In genomic region chr1:843946-844345, GRCh38 we compare ENCODE assay signal across 8 cellular contexts.
DNase-seq lines count a peak whose midpoint lies in the region; FAIRE-seq and TF ChIP-seq lines count a peak whose summit lies in the region.
"Not testable (repeated sequence)": the region's sequence is repeated elsewhere in the genome, so short reads cannot be mapped to it uniquely, and the experiment has no call there.

No MANE protein-coding gene starts in this region.

- H3K4me1 Mint-ChIP-seq in CD8-positive, alpha-beta memory T cell: peaks cover 29 to 48% (median 42%) of the 10 kb centered on the region in 3 donors
- H3K4me1 Mint-ChIP-seq in T-helper 1 cell treated with Interleukin-12 subunit alpha and Interleukin-12 subunit beta and Interleukin-4 antibody, amounts not matched to agents 30 μg/mL and 1 μg/mL, for 36 hours (ENCODE audit: low read depth): peaks cover 40% of the 10 kb centered on the region
- peaks cover 48% of the 10 kb centered on the region for H3K4me1 Mint-ChIP-seq in activated CD4-positive, alpha-beta memory T cell treated with anti-CD3 and anti-CD28 coated beads, Interleukin-2, amount 10 ng/mL, durations not matched to agents 7 days and 5 days
- H3K4me1 Mint-ChIP-seq in activated T-helper 2 cell treated with anti-CD3 and anti-CD28 coated beads, Interferon-gamma antibody, Interleukin-2, Interleukin-4, amounts not matched to agents 10 μg/mL and 5 μg/mL and 100 μg/mL, durations not matched to agents 14 hours and 24 hours and 36 hours (ENCODE audit: low read depth): peaks cover 39% of the 10 kb centered on the region
- H3K4me1 Mint-ChIP-seq in osteocyte (ENCODE audit: unreplicated experiment); type B pancreatic cell (ENCODE audit: unreplicated experiment): not testable (repeated sequence)

- not testable (repeated sequence) for DNase-seq in CD8-positive, alpha-beta memory T cell; activated CD4-positive, alpha-beta memory T cell treated with anti-CD3 and anti-CD28 coated beads, Interleukin-2, amount 10 ng/mL, durations not matched to agents 7 days and 5 days; activated T-helper 2 cell treated with anti-CD3 and anti-CD28 coated beads, Interferon-gamma antibody, Interleukin-2, Interleukin-4, amounts not matched to agents 10 μg/mL and 5 μg/mL and 100 μg/mL, durations not matched to agents 14 hours and 24 hours and 36 hours (ENCODE audit: low spot score); bronchial epithelial cell (ENCODE audit: low read depth); osteocyte (ENCODE audit: extremely low spot score, unreplicated experiment); type B pancreatic cell (ENCODE audit: extremely low spot score, unreplicated experiment)
- peak; percentile 17 for DNase-seq in islet precursor cell

- peak; percentile 55 for FAIRE-seq in bronchial epithelial cell (lab: Jason Lieb, UNC)

- H3K4me3 ChIP-seq in CD8-positive, alpha-beta memory T cell (ENCODE audit: low read length); bronchial epithelial cell (ENCODE audit: low read depth, low read length): not testable (repeated sequence)

- H3K27me3 ChIP-seq in CD8-positive, alpha-beta memory T cell (ENCODE audit: insufficient read depth, low read length, poor library complexity, severe bottlenecking); bronchial epithelial cell (ENCODE audit: control insufficient read depth, insufficient read depth, low read length): not testable (repeated sequence)

- not testable (repeated sequence) for H3K27me3 Mint-ChIP-seq in CD8-positive, alpha-beta memory T cell; T-helper 1 cell treated with Interleukin-12 subunit alpha and Interleukin-12 subunit beta and Interleukin-4 antibody, amounts not matched to agents 30 μg/mL and 1 μg/mL, for 36 hours (ENCODE audit: low read depth); activated CD4-positive, alpha-beta memory T cell treated with anti-CD3 and anti-CD28 coated beads, Interleukin-2, amount 10 ng/mL, durations not matched to agents 7 days and 5 days; activated T-helper 2 cell treated with anti-CD3 and anti-CD28 coated beads, Interferon-gamma antibody, Interleukin-2, Interleukin-4, amounts not matched to agents 10 μg/mL and 5 μg/mL and 100 μg/mL, durations not matched to agents 14 hours and 24 hours and 36 hours (ENCODE audit: low read depth); osteocyte (ENCODE audit: unreplicated experiment); type B pancreatic cell

- H3K9me3 ChIP-seq in CD8-positive, alpha-beta memory T cell (ENCODE audit: low read length): not testable (repeated sequence)

- H3K27ac Mint-ChIP-seq in CD8-positive, alpha-beta memory T cell: peak overlapping the region; percentile 63 to 95 (median 91)
- H3K27ac Mint-ChIP-seq in T-helper 1 cell treated with Interleukin-12 subunit alpha and Interleukin-12 subunit beta and Interleukin-4 antibody, amounts not matched to agents 30 μg/mL and 1 μg/mL, for 36 hours: peak overlapping the region; percentile 80
- H3K27ac Mint-ChIP-seq in activated CD4-positive, alpha-beta memory T cell treated with anti-CD3 and anti-CD28 coated beads, Interleukin-2, amount 10 ng/mL, durations not matched to agents 7 days and 5 days: peak overlapping the region; percentile 90
- peak overlapping the region; percentile 58 for H3K27ac Mint-ChIP-seq in activated T-helper 2 cell treated with anti-CD3 and anti-CD28 coated beads, Interferon-gamma antibody, Interleukin-2, Interleukin-4, amounts not matched to agents 10 μg/mL and 5 μg/mL and 100 μg/mL, durations not matched to agents 14 hours and 24 hours and 36 hours
- H3K27ac Mint-ChIP-seq in osteocyte (ENCODE audit: unreplicated experiment) (peak overlapping the region; percentile 47), type B pancreatic cell (peak overlapping the region; percentile 11)

- not testable (repeated sequence) for TF ChIP-seq CTCF in bronchial epithelial cell (IDR thresholded peaks at IDR 0.05; ENCODE audit: insufficient read depth, low read length, severe bottlenecking); osteocyte (IDR thresholded peaks at IDR 0.05); type B pancreatic cell (conservative IDR thresholded peaks at IDR 0.05)

- peaks cover 33% of the 10 kb centered on the region for H3K4me1 ChIP-seq in CD8-positive, alpha-beta memory T cell (ENCODE audit: insufficient read depth, low read length)

- intact Hi-C loops in activated T-helper 2 cell treated with anti-CD3 and anti-CD28 coated beads, Interferon-gamma antibody, Interleukin-2, Interleukin-4, amounts not matched to agents 10 μg/mL and 5 μg/mL and 100 μg/mL, durations not matched to agents 14 hours and 24 hours and 36 hours (cut with micrococcal nuclease): not testable (repeated sequence)

- POLR2A ChIA-PET in CD8-positive, alpha-beta memory T cell (lab: Charles Lee): not testable (repeated sequence)
- POLR2A ChIA-PET in activated CD4-positive, alpha-beta memory T cell treated with anti-CD3 and anti-CD28 coated beads, Interleukin-2, amount 10 ng/mL, durations not matched to agents 7 days and 5 days (lab: Charles Lee): interaction anchor here (1.0 to 1.6 kb wide), 2 partner anchors 9 to 66 kb away, joined by 3 to 4 read pairs; no protein-coding TSS in a partner anchor

- peak overlapping the region in 6 of 7 donors; percentile 27 to 69 (median 54) for H3K4me3 Mint-ChIP-seq in CD8-positive, alpha-beta memory T cell
- not testable (repeated sequence) for H3K4me3 Mint-ChIP-seq in T-helper 1 cell treated with Interleukin-12 subunit alpha and Interleukin-12 subunit beta and Interleukin-4 antibody, amounts not matched to agents 30 μg/mL and 1 μg/mL, for 36 hours; activated CD4-positive, alpha-beta memory T cell treated with anti-CD3 and anti-CD28 coated beads, Interleukin-2, amount 10 ng/mL, durations not matched to agents 7 days and 5 days; activated T-helper 2 cell treated with anti-CD3 and anti-CD28 coated beads, Interferon-gamma antibody, Interleukin-2, Interleukin-4, amounts not matched to agents 10 μg/mL and 5 μg/mL and 100 μg/mL, durations not matched to agents 14 hours and 24 hours and 36 hours (ENCODE audit: low read depth); osteocyte (ENCODE audit: unreplicated experiment); type B pancreatic cell

- CTCF ChIA-PET in CD8-positive, alpha-beta memory T cell (lab: Charles Lee): not testable (repeated sequence)
- CTCF ChIA-PET in activated CD4-positive, alpha-beta memory T cell treated with anti-CD3 and anti-CD28 coated beads, Interleukin-2, amount 10 ng/mL, durations not matched to agents 7 days and 5 days (lab: Charles Lee): interaction anchor here (1.6 kb wide), 1 partner anchor 25 kb away, joined by 4 read pairs; no protein-coding TSS in a partner anchor

- H3K36me3 ChIP-seq in CD8-positive, alpha-beta memory T cell (ENCODE audit: insufficient read depth, low read length); bronchial epithelial cell (ENCODE audit: control insufficient read depth, insufficient read depth, low read length): not testable (repeated sequence)

- not testable (repeated sequence) for H3K9me3 Mint-ChIP-seq in CD8-positive, alpha-beta memory T cell; T-helper 1 cell treated with Interleukin-12 subunit alpha and Interleukin-12 subunit beta and Interleukin-4 antibody, amounts not matched to agents 30 μg/mL and 1 μg/mL, for 36 hours; activated CD4-positive, alpha-beta memory T cell treated with anti-CD3 and anti-CD28 coated beads, Interleukin-2, amount 10 ng/mL, durations not matched to agents 7 days and 5 days; activated T-helper 2 cell treated with anti-CD3 and anti-CD28 coated beads, Interferon-gamma antibody, Interleukin-2, Interleukin-4, amounts not matched to agents 10 μg/mL and 5 μg/mL and 100 μg/mL, durations not matched to agents 14 hours and 24 hours and 36 hours; osteocyte (ENCODE audit: unreplicated experiment); type B pancreatic cell

- peaks cover 0 to 15% (median 2%) of the 10 kb centered on the region in 3 donors for H3K36me3 Mint-ChIP-seq in CD8-positive, alpha-beta memory T cell
- H3K36me3 Mint-ChIP-seq in T-helper 1 cell treated with Interleukin-12 subunit alpha and Interleukin-12 subunit beta and Interleukin-4 antibody, amounts not matched to agents 30 μg/mL and 1 μg/mL, for 36 hours (ENCODE audit: low read depth); osteocyte (ENCODE audit: unreplicated experiment); type B pancreatic cell: not testable (repeated sequence)
- peaks cover 12% of the 10 kb centered on the region for H3K36me3 Mint-ChIP-seq in activated CD4-positive, alpha-beta memory T cell treated with anti-CD3 and anti-CD28 coated beads, Interleukin-2, amount 10 ng/mL, durations not matched to agents 7 days and 5 days (ENCODE audit: low read depth)
- peaks cover 10% of the 10 kb centered on the region for H3K36me3 Mint-ChIP-seq in activated T-helper 2 cell treated with anti-CD3 and anti-CD28 coated beads, Interferon-gamma antibody, Interleukin-2, Interleukin-4, amounts not matched to agents 10 μg/mL and 5 μg/mL and 100 μg/mL, durations not matched to agents 14 hours and 24 hours and 36 hours (ENCODE audit: low read depth)

- H3K27ac ChIP-seq in CD8-positive, alpha-beta memory T cell (ENCODE audit: low read depth, low read length): not testable (repeated sequence)

Comparison
In these comparisons a context has a peak if more than half of its experiments do, and no peak if none do; other contexts are left out.
1. H3K27ac Mint-ChIP-seq: peak in every context shown above with its lines; median percentile 91 in CD8-positive, alpha-beta memory T cell; 90 in activated CD4-positive, alpha-beta memory T cell treated with anti-CD3 and anti-CD28 coated beads, Interleukin-2, amount 10 ng/mL, durations not matched to agents 7 days and 5 days; 80 in T-helper 1 cell treated with Interleukin-12 subunit alpha and Interleukin-12 subunit beta and Interleukin-4 antibody, amounts not matched to agents 30 μg/mL and 1 μg/mL, for 36 hours; 58 in activated T-helper 2 cell treated with anti-CD3 and anti-CD28 coated beads, Interferon-gamma antibody, Interleukin-2, Interleukin-4, amounts not matched to agents 10 μg/mL and 5 μg/mL and 100 μg/mL, durations not matched to agents 14 hours and 24 hours and 36 hours; 47 in osteocyte; 11 in type B pancreatic cell.